Comparison of ENCODE assay signal across 21 cellular contexts in the genomic region with DNA sequence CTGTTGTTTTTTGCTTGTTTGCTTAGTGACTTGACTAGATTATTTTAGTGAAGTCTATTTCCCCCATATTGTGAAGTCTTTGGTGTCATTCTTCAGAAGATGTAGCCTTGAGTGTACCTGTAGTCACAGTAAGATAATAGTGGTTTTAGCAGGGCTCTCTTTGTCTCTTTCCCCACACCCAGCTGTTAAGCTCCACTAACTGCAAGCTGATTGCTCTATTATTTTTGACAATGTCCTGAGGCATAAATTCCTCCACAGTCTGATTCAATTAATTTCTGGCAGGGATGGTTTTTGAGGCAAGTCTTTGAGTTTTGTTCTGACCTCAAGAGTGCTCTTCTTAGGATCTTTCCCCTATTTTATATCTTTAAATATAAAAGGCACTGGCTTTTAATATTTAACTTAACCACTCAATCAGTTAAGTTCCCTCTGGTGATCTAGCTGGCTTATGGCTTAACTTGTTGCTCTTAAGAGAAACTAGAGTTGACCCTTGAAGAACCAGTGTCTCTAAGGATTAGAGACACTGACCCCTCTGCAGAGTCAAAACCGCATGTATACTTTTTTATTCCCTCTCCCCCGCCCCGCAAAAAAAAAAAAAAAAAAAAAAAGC.
"Had no signal": no experiment of that assay in that cellular context is flagged by ENCODE, and none has a peak within 500 bp of the region (broad histone marks: within the 10 kb centered on the region; RNA-seq: fewer than 3 reads in every experiment).

No MANE protein-coding gene starts in this region.

- H3K9me3 ChIP-seq: sigmoid colon, thoracic aorta had no signal

- ATAC-seq: left colon; left ventricle myocardium superior; stimulated activated naive B cell treated with anti-CD40 and anti-IgM and Interleukin-4, amounts not matched to agents 10 μg/mL and 1 μg/mL and 100 μg/mL, for 72 hours had no signal

- H3K27me3 Mint-ChIP-seq: dendritic cell treated with granulocyte-macrophage colony-stimulating factor and Interleukin-4, amounts not matched to agents 40 ng/mL and 50 ng/mL, for 4 days had no signal

- H3K4me3 Mint-ChIP-seq: dendritic cell treated with granulocyte-macrophage colony-stimulating factor and Interleukin-4, amounts not matched to agents 40 ng/mL and 50 ng/mL, for 4 days; naive B cell; nephron progenitor cell; stimulated activated naive B cell treated with anti-CD40 and anti-IgM and Interleukin-4, amounts not matched to agents 10 μg/mL and 1 μg/mL and 100 μg/mL, for 72 hours had no signal

- H3K27me3 ChIP-seq: hepatocyte, right atrium auricular region, sigmoid colon, stomach, transverse colon had no signal

- H3K27ac ChIP-seq: hepatocyte, right atrium auricular region, sigmoid colon, skin epidermis, stomach, thoracic aorta, transverse colon had no signal

- H2AFZ ChIP-seq: hepatocyte had no signal

- H3K79me2 ChIP-seq: hepatocyte had no signal

- H3K27ac Mint-ChIP-seq: dendritic cell treated with granulocyte-macrophage colony-stimulating factor and Interleukin-4, amounts not matched to agents 40 ng/mL and 50 ng/mL, for 4 days; naive B cell; nephron progenitor cell; stimulated activated naive B cell treated with anti-CD40 and anti-IgM and Interleukin-4, amounts not matched to agents 10 μg/mL and 1 μg/mL and 100 μg/mL, for 72 hours had no signal

- H3K36me3 ChIP-seq: right atrium auricular region, sigmoid colon, stomach, thoracic aorta, transverse colon had no signal

- DNase-seq: erythroblast; foreskin melanocyte; head of caudate nucleus; left colon; left ventricle myocardium superior; mesendoderm; naive B cell; nephron progenitor cell; sigmoid colon; stimulated activated CD4-positive, alpha-beta T cell treated with anti-CD3 and anti-CD28 coated beads, Interleukin-2, amount 100 ng/mL, for 24 hours; stimulated activated CD4-positive, alpha-beta T cell treated with anti-CD3 and anti-CD28 coated beads, Interleukin-4, amount 100 ng/mL, for 4 hours; stimulated activated naive B cell treated with anti-CD40 and anti-IgM and Interleukin-4, amounts not matched to agents 10 μg/mL and 1 μg/mL and 100 μg/mL, for 72 hours; stomach; substantia nigra; transverse colon had no signal

- H3K4me1 ChIP-seq: right atrium auricular region, sigmoid colon, transverse colon had no signal

- H3K4me2 ChIP-seq: hepatocyte had no signal

- H3K4me1 Mint-ChIP-seq: naive B cell; nephron progenitor cell; stimulated activated naive B cell treated with anti-CD40 and anti-IgM and Interleukin-4, amounts not matched to agents 10 μg/mL and 1 μg/mL and 100 μg/mL, for 72 hours had no signal

- H3K4me3 ChIP-seq: hepatocyte, lung, right atrium auricular region, sigmoid colon, skin epidermis, stomach, thoracic aorta, transverse colon had no signal
